37 cellular contexts compared by ENCODE assay signal in genomic region chr2:147227313-147227712, GRCh38.
"Had no signal": no experiment of that assay in that cellular context is flagged by ENCODE, and none has a peak within 500 bp of the region (broad histone marks: within the 10 kb centered on the region; RNA-seq: fewer than 3 reads in every experiment).

No MANE protein-coding gene starts in this region.

- H3K27me3 ChIP-seq: adrenal gland, body of pancreas, brain microvascular endothelial cell, breast epithelium had no signal

- H3K4me1 ChIP-seq: adrenal gland, body of pancreas, breast epithelium had no signal

- H3K27ac ChIP-seq: adrenal gland, body of pancreas, brain microvascular endothelial cell, breast epithelium, VCaP had no signal

- H3K27ac Mint-ChIP-seq: activated B cell treated with CpG ODN at 0.5 μM for 24 hours; activated CD4-positive, alpha-beta memory T cell treated with anti-CD3 and anti-CD28 coated beads for 36 hours; activated CD4-positive, alpha-beta T cell treated with anti-CD3 and anti-CD28 coated beads, Interleukin-2, amount 10 ng/mL, durations not matched to agents 24 days and 14 days; activated CD8-positive, alpha-beta T cell treated with anti-CD3 and anti-CD28 coated beads for 36 hours; activated naive CD4-positive, alpha-beta T cell treated with anti-CD3 and anti-CD28 coated beads for 36 hours; activated naive CD4-positive, alpha-beta T cell treated with anti-CD3 and anti-CD28 coated beads, Interleukin-2, amount 50 U/mL, for 72 hours; activated naive CD8-positive, alpha-beta T cell treated with anti-CD3 and anti-CD28 coated beads for 36 hours; activated T-cell treated with anti-CD3 and anti-CD28 coated beads, Interleukin-2, amount 50 U/mL, for 72 hours; activated T-helper 1 cell treated with anti-CD3 and anti-CD28 coated beads, Interleukin-12 subunit alpha, Interleukin-12 subunit beta, Interleukin-2, Interleukin-4 antibody, amounts not matched to agents 30 ng/mL and 10 ng/mL and 1 ng/mL, durations not matched to agents 14 hours and 24 hours and 36 hours; activated T-helper 17 cell treated with anti-CD3 and anti-CD28 coated beads, Interleukin-2, amount 50 U/mL, for 72 hours; T-helper 1 cell treated with Interleukin-12 subunit alpha and Interleukin-12 subunit beta and Interleukin-4 antibody, amounts not matched to agents 30 μg/mL and 1 μg/mL, for 36 hours; T-helper 2 cell treated with Interferon-gamma antibody and Interleukin-4, amounts not matched to agents 5 μg/mL and 100 μg/mL, for 36 hours had no signal

- H3K4me3 Mint-ChIP-seq: activated B cell treated with CpG ODN at 0.5 μM for 24 hours; activated CD4-positive, alpha-beta memory T cell treated with anti-CD3 and anti-CD28 coated beads for 36 hours; activated CD4-positive, alpha-beta T cell treated with anti-CD3 and anti-CD28 coated beads, Interleukin-2, amount 10 ng/mL, durations not matched to agents 24 days and 14 days; activated CD8-positive, alpha-beta T cell treated with anti-CD3 and anti-CD28 coated beads for 36 hours; activated naive CD4-positive, alpha-beta T cell treated with anti-CD3 and anti-CD28 coated beads for 36 hours; activated naive CD8-positive, alpha-beta T cell treated with anti-CD3 and anti-CD28 coated beads for 36 hours; activated T-cell treated with anti-CD3 and anti-CD28 coated beads, Interleukin-2, amount 50 U/mL, for 4 hours; activated T-cell treated with anti-CD3 and anti-CD28 coated beads, Interleukin-2, amount 50 U/mL, for 72 hours; activated T-helper 1 cell treated with anti-CD3 and anti-CD28 coated beads, Interleukin-12 subunit alpha, Interleukin-12 subunit beta, Interleukin-2, Interleukin-4 antibody, amounts not matched to agents 30 ng/mL and 10 ng/mL and 1 ng/mL, durations not matched to agents 14 hours and 24 hours and 36 hours; activated T-helper 17 cell treated with anti-CD3 and anti-CD28 coated beads, Interleukin-2, amount 50 U/mL, for 72 hours; T-helper 1 cell treated with Interleukin-12 subunit alpha and Interleukin-12 subunit beta and Interleukin-4 antibody, amounts not matched to agents 30 μg/mL and 1 μg/mL, for 36 hours; T-helper 2 cell treated with Interferon-gamma antibody and Interleukin-4, amounts not matched to agents 5 μg/mL and 100 μg/mL, for 36 hours had no signal

- DNase-seq: activated B cell treated with CpG ODN at 0.5 μM for 24 hours; activated CD4-positive, alpha-beta memory T cell treated with anti-CD3 and anti-CD28 coated beads for 36 hours; activated CD4-positive, alpha-beta T cell treated with anti-CD3 and anti-CD28 coated beads for 4 hours; activated CD4-positive, alpha-beta T cell treated with anti-CD3 and anti-CD28 coated beads, Interleukin-2, amount 10 ng/mL, durations not matched to agents 24 days and 14 days; activated CD4-positive, alpha-beta T cell treated with anti-CD3 and anti-CD28 coated beads, Interleukin-2, amount 50 U/mL, for 1 hour; activated CD4-positive, alpha-beta T cell treated with anti-CD3 and anti-CD28 coated beads, Interleukin-2, amount 50 U/mL, for 4 hours; activated CD4-positive, CD25-positive, alpha-beta regulatory T cell treated with anti-CD3 and anti-CD28 coated beads, Interleukin-2, amount 50 U/mL, for 72 hours; activated CD8-positive, alpha-beta memory T cell treated with anti-CD3 and anti-CD28 coated beads, Interleukin-2, amount 50 U/mL, for 4 hours; activated CD8-positive, alpha-beta T cell treated with anti-CD3 and anti-CD28 coated beads for 36 hours; activated effector memory CD4-positive, alpha-beta T cell treated with anti-CD3 and anti-CD28 coated beads, Interleukin-2, amount 50 U/mL, for 16 hours; activated gamma-delta T cell treated with Interleukin-2 at 50 U/mL for 16 hours; activated naive CD4-positive, alpha-beta T cell; activated naive CD4-positive, alpha-beta T cell treated with anti-CD3 and anti-CD28 coated beads for 36 hours; activated naive CD4-positive, alpha-beta T cell treated with anti-CD3 and anti-CD28 coated beads, Interleukin-2, amount 50 U/mL, for 16 hours; activated naive CD8-positive, alpha-beta T cell treated with anti-CD3 and anti-CD28 coated beads for 36 hours; activated T-cell treated with anti-CD3 and anti-CD28 coated beads for 4 hours; activated T-cell treated with anti-CD3 and anti-CD28 coated beads, Interleukin-2, amount 50 U/mL, for 1 hour; activated T-cell treated with anti-CD3 and anti-CD28 coated beads, Interleukin-2, amount 50 U/mL, for 4 hours; activated T-cell treated with anti-CD3 and anti-CD28 coated beads, Interleukin-2, amount 50 U/mL, for 72 hours; adrenal gland; amniotic stem cell; aorta; body of pancreas; brain microvascular endothelial cell; central memory CD4-positive, alpha-beta T cell; T-helper 1 cell; T-helper 2 cell; T-helper 9 cell had no signal

- H3K36me3 ChIP-seq: adrenal gland, brain microvascular endothelial cell, breast epithelium had no signal

- H3K4me1 Mint-ChIP-seq: activated B cell treated with CpG ODN at 0.5 μM for 24 hours; activated CD4-positive, alpha-beta T cell treated with anti-CD3 and anti-CD28 coated beads, Interleukin-2, amount 10 ng/mL, durations not matched to agents 24 days and 14 days; activated naive CD8-positive, alpha-beta T cell treated with anti-CD3 and anti-CD28 coated beads for 36 hours had no signal

- H3K4me3 ChIP-seq: adrenal gland, body of pancreas, breast epithelium had no signal

- ATAC-seq: activated CD8-positive, alpha-beta T cell treated with anti-CD3 and anti-CD28 coated beads for 36 hours; activated naive CD4-positive, alpha-beta T cell treated with anti-CD3 and anti-CD28 coated beads, Interleukin-2, amount 50 U/mL, for 72 hours; activated T-cell treated with anti-CD3 and anti-CD28 coated beads, Interleukin-2, amount 50 U/mL, for 4 hours; activated T-cell treated with anti-CD3 and anti-CD28 coated beads, Interleukin-2, amount 50 U/mL, for 72 hours; activated T-helper 17 cell treated with anti-CD3 and anti-CD28 coated beads, Interleukin-2, amount 50 U/mL, for 72 hours; body of pancreas had no signal

- FAIRE-seq: astrocyte, TTC549 had no signal

- H3K36me3 Mint-ChIP-seq: activated CD4-positive, alpha-beta memory T cell treated with anti-CD3 and anti-CD28 coated beads for 36 hours; activated naive CD8-positive, alpha-beta T cell treated with anti-CD3 and anti-CD28 coated beads for 36 hours had no signal

- H3K9me3 ChIP-seq: adrenal gland, body of pancreas, breast epithelium had no signal

- H3K9me3 Mint-ChIP-seq: activated B cell treated with CpG ODN at 0.5 μM for 24 hours; activated CD4-positive, alpha-beta memory T cell treated with anti-CD3 and anti-CD28 coated beads for 36 hours; activated naive CD4-positive, alpha-beta T cell treated with anti-CD3 and anti-CD28 coated beads for 36 hours; activated naive CD8-positive, alpha-beta T cell treated with anti-CD3 and anti-CD28 coated beads for 36 hours; T-helper 2 cell treated with Interferon-gamma antibody and Interleukin-4, amounts not matched to agents 5 μg/mL and 100 μg/mL, for 36 hours had no signal

- H3K27me3 Mint-ChIP-seq: activated B cell treated with CpG ODN at 0.5 μM for 24 hours; activated CD4-positive, alpha-beta memory T cell treated with anti-CD3 and anti-CD28 coated beads for 36 hours; activated CD4-positive, alpha-beta T cell treated with anti-CD3 and anti-CD28 coated beads, Interleukin-2, amount 10 ng/mL, durations not matched to agents 24 days and 14 days; activated CD8-positive, alpha-beta T cell treated with anti-CD3 and anti-CD28 coated beads for 36 hours; activated T-helper 17 cell treated with anti-CD3 and anti-CD28 coated beads, Interleukin-2, amount 50 U/mL, for 72 hours had no signal
